19 cellular contexts compared by ENCODE assay signal in genomic region chr13:112991611-112992010, GRCh38.
"Had no signal": no experiment of that assay in that cellular context is flagged by ENCODE, and none has a peak within 500 bp of the region (broad histone marks: within the 10 kb centered on the region; RNA-seq: fewer than 3 reads in every experiment).

No MANE protein-coding gene starts in this region.

- H3K27ac ChIP-seq: heart right ventricle, left ventricle myocardium inferior, neural progenitor cell, thoracic aorta had no signal

- H3K4me3 ChIP-seq: heart right ventricle, left ventricle myocardium inferior, neural progenitor cell, pancreas, thoracic aorta had no signal

- H3K36me3 ChIP-seq: neural progenitor cell, pancreas, thoracic aorta had no signal

- ATAC-seq: activated T-helper 17 cell treated with anti-CD3 and anti-CD28 coated beads, Interleukin-2, amount 50 U/mL, for 72 hours; stimulated activated naive CD8-positive, alpha-beta T cell treated with anti-CD3 and anti-CD28 coated beads, Interleukin-15, amount 100 ng/mL, for 72 hours had no signal

- H3K27me3 ChIP-seq: neural progenitor cell, pancreas had no signal

- H3K9ac ChIP-seq: neural progenitor cell had no signal

- DNase-seq: activated B cell treated with CpG ODN at 0.5 μM for 24 hours; activated CD4-positive, alpha-beta T cell treated with anti-CD3 and anti-CD28 coated beads, Interleukin-2, amount 10 ng/mL, durations not matched to agents 24 days and 14 days; activated naive CD4-positive, alpha-beta T cell treated with anti-CD3 and anti-CD28 coated beads, Interleukin-2, amount 50 U/mL, for 16 hours; activated T-cell treated with anti-CD3 and anti-CD28 coated beads for 4 hours; central memory CD4-positive, alpha-beta T cell; cortex of kidney; effector CD8-positive, alpha-beta T cell; foreskin melanocyte; heart right ventricle; left ventricle myocardium inferior; mesendoderm; retina; stimulated activated CD4-positive, alpha-beta T cell treated with anti-CD3 and anti-CD28 coated beads, Interleukin-15, amount 100 ng/mL, for 24 hours; stimulated activated CD4-positive, alpha-beta T cell treated with anti-CD3 and anti-CD28 coated beads, Interleukin-4, amount 100 ng/mL, for 4 hours; stimulated activated naive CD8-positive, alpha-beta T cell treated with anti-CD3 and anti-CD28 coated beads, Interleukin-15, amount 100 ng/mL, for 72 hours had no signal

- H3K9me3 ChIP-seq: heart right ventricle, left ventricle myocardium inferior, pancreas, thoracic aorta had no signal
